Comparison of ENCODE assay signal across 23 cellular contexts in genomic region chr12:124902916-124903315, GRCh38. TPM values are rescaled to one million over a fixed set of nuclear protein-coding genes. Genes with fewer than 3 reads are reported as not detected.
A peak's percentile ranks its signal among the peaks of the same experiment; 100 is the strongest.
DNase-seq lines count a peak whose midpoint lies in the region; ATAC-seq, FAIRE-seq and TF ChIP-seq lines count a peak whose summit lies in the region.
"Had no signal": no experiment of that assay in that cellular context is flagged by ENCODE, and none has a peak within 500 bp of the region (broad histone marks: within the 10 kb centered on the region; RNA-seq: fewer than 3 reads in every experiment).

No MANE protein-coding gene starts in this region.

- intact Hi-C loops in activated B cell treated with CpG ODN at 0.5 μM for 24 hours (cut with micrococcal nuclease), result loop anchor here (10.0 kb wide), 1 partner anchor 508 kb away; no protein-coding TSS in a partner anchor

- H3K4me1 Mint-ChIP-seq in activated B cell treated with CpG ODN at 0.5 μM for 24 hours, result peaks cover 43% of the 10 kb centered on the region

- DNase-seq in GM18507 (ENCODE audit: extremely low spot score, insufficient read length, low read depth) (no peak), activated B cell treated with CpG ODN at 0.5 μM for 24 hours (no peak), G401 (ENCODE audit: low spot score) (no peak), cortex of kidney (lab: John Stamatoyannopoulos, UW) (no peak)
- DNase-seq in stimulated activated naive CD4-positive, alpha-beta T cell treated with Interleukin-2 at 50 U/mL for 16 hours (lab: John Stamatoyannopoulos, UW), result no peak
- DNase-seq: activated CD4-positive, alpha-beta T cell treated with anti-CD3 and anti-CD28 coated beads for 36 hours; DMS79 treated with DMSO at 0.1 percent for 48 hours; esophagus squamous epithelium; Kasumi-1; mesenchymal stem cell; naive B cell; NCI-H1105 treated with DMSO at 0.1 percent for 48 hours; NCI-H2081 treated with DMSO at 0.1 percent for 48 hours; NCI-H446 treated with DMSO at 0.1 percent for 48 hours; stimulated activated CD4-positive, alpha-beta T cell treated with anti-CD3 and anti-CD28 coated beads, Interleukin-4, amount 100 ng/mL, for 4 hours; T1000; trophoblast cell had no signal

- POLR2A ChIA-PET in activated B cell treated with CpG ODN at 0.5 μM for 24 hours (lab: Charles Lee), result interaction anchor here (0.7 kb wide), 1 partner anchor 13 kb away, joined by 3 read pairs; no protein-coding TSS in a partner anchor

- ATAC-seq in GM21360 (IDR thresholded peaks at IDR 0.05; ENCODE audit: unreplicated experiment) (peak; percentile 29), HG03108 (IDR thresholded peaks at IDR 0.05; ENCODE audit: unreplicated experiment) (peak; percentile 43), activated B cell treated with CpG ODN at 0.5 μM for 24 hours (ENCODE audit: low read depth) (no peak)
- ATAC-seq: activated CD4-positive, alpha-beta T cell treated with anti-CD3 and anti-CD28 coated beads for 36 hours had no signal

- no peaks in the 10 kb centered on the region for H3K36me3 Mint-ChIP-seq in activated B cell treated with CpG ODN at 0.5 μM for 24 hours (ENCODE audit: low read depth)
- H3K36me3 Mint-ChIP-seq: activated naive CD8-positive, alpha-beta T cell; naive B cell had no signal

- no peak overlapping the region for H3K4me3 Mint-ChIP-seq in activated B cell treated with CpG ODN at 0.5 μM for 24 hours
- H3K4me3 Mint-ChIP-seq: activated CD4-positive, alpha-beta T cell treated with anti-CD3 and anti-CD28 coated beads for 36 hours; activated naive CD8-positive, alpha-beta T cell; activated T-helper 1 cell treated with anti-CD3 and anti-CD28 coated beads, Interleukin-12 subunit alpha, Interleukin-12 subunit beta, Interleukin-2, Interleukin-4 antibody, amounts not matched to agents 30 ng/mL and 10 ng/mL and 1 ng/mL, durations not matched to agents 14 hours and 24 hours and 36 hours had no signal

- no peaks in the 10 kb centered on the region for H3K27me3 Mint-ChIP-seq in activated B cell treated with CpG ODN at 0.5 μM for 24 hours
- H3K27me3 Mint-ChIP-seq: activated CD4-positive, alpha-beta T cell treated with anti-CD3 and anti-CD28 coated beads for 36 hours; activated naive CD8-positive, alpha-beta T cell; naive B cell had no signal

- FAIRE-seq in GM18507 (lab: Jason Lieb, UNC), result peak; percentile 71
- FAIRE-seq: astrocyte, HTR-8/SVneo had no signal

- H3K9me3 Mint-ChIP-seq in activated B cell treated with CpG ODN at 0.5 μM for 24 hours, result no peaks in the 10 kb centered on the region
- H3K9me3 Mint-ChIP-seq: activated T-helper 1 cell treated with anti-CD3 and anti-CD28 coated beads, Interleukin-12 subunit alpha, Interleukin-12 subunit beta, Interleukin-2, Interleukin-4 antibody, amounts not matched to agents 30 ng/mL and 10 ng/mL and 1 ng/mL, durations not matched to agents 14 hours and 24 hours and 36 hours had no signal

- in situ Hi-C loops in G401 (cut with HindIII; ENCODE audit: low sequenced_read_pairs), result no loop called here

- CTCF ChIA-PET in activated B cell treated with CpG ODN at 0.5 μM for 24 hours (lab: Charles Lee), result interaction anchor here (4.1 kb wide), 1 partner anchor 37 kb away, joined by 14 read pairs; no protein-coding TSS in a partner anchor

- TF ChIP-seq CTCF in activated B cell treated with CpG ODN at 0.5 μM for 24 hours (IDR thresholded peaks at IDR 0.05), result no peak

- peak overlapping the region; percentile 30 for H3K27ac Mint-ChIP-seq in activated B cell treated with CpG ODN at 0.5 μM for 24 hours
- H3K27ac Mint-ChIP-seq: activated CD4-positive, alpha-beta T cell treated with anti-CD3 and anti-CD28 coated beads for 36 hours; activated naive CD8-positive, alpha-beta T cell; activated T-helper 1 cell treated with anti-CD3 and anti-CD28 coated beads, Interleukin-12 subunit alpha, Interleukin-12 subunit beta, Interleukin-2, Interleukin-4 antibody, amounts not matched to agents 30 ng/mL and 10 ng/mL and 1 ng/mL, durations not matched to agents 14 hours and 24 hours and 36 hours had no signal

RNA-seq across cellular contexts. Expression of gene UBC, which starts 11.5 kb away (rescaled TPM):
- 847 and 865 TPM in 2 replicates for total RNA-seq in activated B cell treated with CpG ODN at 0.5 μM for 24 hours
- 869 and 1,083 TPM in 2 replicates for total RNA-seq in G401 (2014; rRNA removed; shearing (Covaris generic))

RNA-seq across cellular contexts. Expression of gene SCARB1, which starts 39.3 kb away (rescaled TPM):
- 39.3 and 40.8 TPM in 2 replicates for total RNA-seq in activated B cell treated with CpG ODN at 0.5 μM for 24 hours
- total RNA-seq in G401 (2014; rRNA removed; shearing (Covaris generic)), result 106 and 107 TPM in 2 replicates
